ENCODE assay signal across 27 cellular contexts in genomic region chr13:26163812-26164211, GRCh38.
"Had no signal": no experiment of that assay in that cellular context is flagged by ENCODE, and none has a peak within 500 bp of the region (broad histone marks: within the 10 kb centered on the region; RNA-seq: fewer than 3 reads in every experiment).

No MANE protein-coding gene starts in this region.

- H3K4me1 ChIP-seq: colonic mucosa, esophagus muscularis mucosa, esophagus squamous epithelium, foreskin keratinocyte, gastrocnemius medialis, gastroesophageal sphincter, heart left ventricle, heart right ventricle had no signal

- H3K4me3 ChIP-seq: colonic mucosa, coronary artery, dorsolateral prefrontal cortex, esophagus muscularis mucosa, esophagus squamous epithelium, gastrocnemius medialis, gastroesophageal sphincter, heart left ventricle, heart right ventricle had no signal

- H3K36me3 ChIP-seq: colonic mucosa, esophagus muscularis mucosa, esophagus squamous epithelium, gastrocnemius medialis, gastroesophageal sphincter, heart left ventricle, heart right ventricle had no signal

- DNase-seq: colonic mucosa; cortex of kidney; dermis blood vessel endothelial cell; dorsolateral prefrontal cortex; effector CD4-positive, alpha-beta T cell; effector CD8-positive, alpha-beta T cell; effector memory CD4-positive, alpha-beta T cell; effector memory CD8-positive, alpha-beta T cell; endodermal cell; erythroblast; esophagus squamous epithelium; foreskin fibroblast; foreskin keratinocyte; foreskin melanocyte; gastrocnemius medialis; glutamatergic neuron; head of caudate nucleus; heart left ventricle; heart right ventricle had no signal

- H3K27ac ChIP-seq: colonic mucosa, coronary artery, epithelial cell of prostate, esophagus muscularis mucosa, esophagus squamous epithelium, foreskin keratinocyte, gastrocnemius medialis, gastroesophageal sphincter had no signal

- H3K27me3 ChIP-seq: colonic mucosa, dorsolateral prefrontal cortex, esophagus muscularis mucosa, esophagus squamous epithelium, foreskin keratinocyte, gastrocnemius medialis, gastroesophageal sphincter, heart left ventricle, heart right ventricle had no signal

- FAIRE-seq: colon, endometrium, endothelial cell of umbilical vein had no signal

- H3K9me3 ChIP-seq: colonic mucosa, esophagus muscularis mucosa, esophagus squamous epithelium, gastrocnemius medialis, gastroesophageal sphincter, heart left ventricle, heart right ventricle had no signal

- ATAC-seq: effector memory CD8-positive, alpha-beta T cell; esophagus mucosa; foreskin keratinocyte; gastrocnemius medialis; gastroesophageal sphincter; heart left ventricle; heart right ventricle had no signal
